In genomic region chr1:175204285-175204684, GRCh38 we compare ENCODE assay signal across 1 cellular context.
TF ChIP-seq lines count a peak whose summit lies in the region.

No MANE protein-coding gene starts in this region.

TF ChIP-seq in HepG2, 621 proteins besides CTCF, POLR2A, EP300 and RAD21 (continued from another document):
- TF ChIP-seq BCLAF1 (IDR thresholded peaks at IDR 0.05), result no peak
- TF ChIP-seq ZNF430 (CRISPR knock-in tag; IDR thresholded peaks at IDR 0.05), result no peak
- TF ChIP-seq ZNF362 (CRISPR knock-in tag; IDR thresholded peaks at IDR 0.05; ENCODE audit: borderline replicate concordance), result no peak
- no peak for TF ChIP-seq CBX2 (IDR thresholded peaks at IDR 0.05; ENCODE audit: low read depth, low read length)
- TF ChIP-seq CBX2 (CRISPR knock-in tag; IDR thresholded peaks at IDR 0.05; ENCODE audit: low read depth), result no peak
- TF ChIP-seq SMAD9 (CRISPR knock-in tag; IDR thresholded peaks at IDR 0.05), result no peak
- TF ChIP-seq ZBTB8A (CRISPR knock-in tag; IDR thresholded peaks at IDR 0.05; ENCODE audit: borderline replicate concordance, low read depth), result no peak
- no peak for TF ChIP-seq GTF3A (CRISPR knock-in tag; conservative IDR thresholded peaks at IDR 0.05)
- no peak for TF ChIP-seq ZNF691 (CRISPR knock-in tag; IDR thresholded peaks at IDR 0.05; ENCODE audit: borderline replicate concordance, low read depth)
- TF ChIP-seq ZNF597 (CRISPR knock-in tag; IDR thresholded peaks at IDR 0.05), result no peak
- TF ChIP-seq ZFP36 (IDR thresholded peaks at IDR 0.05; ENCODE audit: borderline replicate concordance, low read depth, low read length, partially characterized antibody), result no peak
- TF ChIP-seq SOX5 (CRISPR knock-in tag; IDR thresholded peaks at IDR 0.05; ENCODE audit: borderline replicate concordance), result no peak
